In genomic region chr19:8079988-8080387, GRCh38 we compare ENCODE assay signal across 1 cellular context.
TF ChIP-seq lines count a peak whose summit lies in the region.

No MANE protein-coding gene starts in this region.

TF ChIP-seq in SK-N-SH treated with all-trans-retinoic acid at 6 μM for 48 hours, 23 proteins besides CTCF, POLR2A, EP300 and RAD21 (continued from another document):
- no peak for TF ChIP-seq CREB5 (CRISPR knock-in tag; IDR thresholded peaks at IDR 0.05; ENCODE audit: low read depth)
- TF ChIP-seq ISL1 (CRISPR knock-in tag; IDR thresholded peaks at IDR 0.05): no peak
- no peak for TF ChIP-seq ZNF8 (CRISPR knock-in tag; IDR thresholded peaks at IDR 0.05)
- TF ChIP-seq ESRRG (CRISPR knock-in tag; IDR thresholded peaks at IDR 0.05): no peak
- no peak for TF ChIP-seq CSDC2 (CRISPR knock-in tag; IDR thresholded peaks at IDR 0.05)
- no peak for TF ChIP-seq ZFP30 (CRISPR knock-in tag; IDR thresholded peaks at IDR 0.05)
TF ChIP-seq in SK-N-SH treated with all-trans-retinoic acid at 6 μM for 48 hours: peak in this region for 0.
